ENCODE assay signal across 18 cellular contexts in the genomic region with DNA sequence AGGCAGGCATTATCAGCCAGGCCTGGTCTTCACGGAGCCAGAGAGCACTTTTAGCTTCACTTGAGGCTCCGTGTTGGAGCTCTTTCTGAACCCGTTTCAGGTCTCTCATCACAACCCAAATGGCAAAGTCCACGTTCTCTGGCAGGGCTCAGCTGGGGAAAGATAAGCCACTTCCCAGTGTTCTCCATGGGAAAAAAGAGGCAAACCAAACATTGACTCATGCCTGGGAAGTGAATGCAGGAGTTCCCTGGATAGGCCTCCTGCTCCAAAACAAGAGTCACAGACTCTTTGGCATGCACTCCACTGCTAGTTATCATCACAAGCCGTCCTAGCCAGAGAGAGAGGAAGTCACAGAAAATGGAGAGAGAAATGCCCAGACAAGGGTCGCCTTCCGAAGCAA. TPM values are rescaled to one million over a fixed set of nuclear protein-coding genes. Genes with fewer than 3 reads are reported as not detected.
DNase-seq lines count a peak whose midpoint lies in the region; TF ChIP-seq lines count a peak whose summit lies in the region.
"Had no signal": no experiment of that assay in that cellular context is flagged by ENCODE, and none has a peak within 500 bp of the region (broad histone marks: within the 10 kb centered on the region; RNA-seq: fewer than 3 reads in every experiment).

No MANE protein-coding gene starts in this region.

- no peak for TF ChIP-seq POLR2A in esophagus muscularis mucosa (IDR thresholded peaks at IDR 0.05; ENCODE audit: low read depth)

- H3K9me3 Mint-ChIP-seq in endodermal cell: no peaks in the 10 kb centered on the region
- H3K9me3 Mint-ChIP-seq: H9 had no signal

- no peaks in the 10 kb centered on the region for H3K79me2 ChIP-seq in hepatocyte
- no peaks in the 10 kb centered on the region for H3K79me2 ChIP-seq in osteoblast (ENCODE audit: insufficient read depth, low read length)

- TF ChIP-seq CTCF in endodermal cell (conservative IDR thresholded peaks at IDR 0.05): no peak
- TF ChIP-seq CTCF in hepatocyte (IDR thresholded peaks at IDR 0.05; ENCODE audit: poor library complexity): no peak
- TF ChIP-seq CTCF in osteoblast (IDR thresholded peaks at IDR 0.05; ENCODE audit: extremely low read depth, low read depth, low read length): no peak
- TF ChIP-seq CTCF in WERI-Rb-1 (IDR thresholded peaks at IDR 0.05; ENCODE audit: low read depth, low read length): no peak
- no peak for TF ChIP-seq CTCF in esophagus muscularis mucosa (IDR thresholded peaks at IDR 0.05)

- no peak overlapping the region for H3K4me3 ChIP-seq in endodermal cell (ENCODE audit: low read length)
- no peak overlapping the region for H3K4me3 ChIP-seq in hepatocyte
- H3K4me3 ChIP-seq in osteoblast (ENCODE audit: insufficient read depth, low read length): no peak overlapping the region
- H3K4me3 ChIP-seq in WERI-Rb-1 (ENCODE audit: low read depth, low read length): no peak overlapping the region
- H3K4me3 ChIP-seq in esophagus muscularis mucosa: no peak overlapping the region

- H3K27me3 Mint-ChIP-seq in endodermal cell (ENCODE audit: insufficient read depth): no peaks in the 10 kb centered on the region
- H3K27me3 Mint-ChIP-seq: CD4-positive, alpha-beta memory T cell had no signal

- H3K4me1 ChIP-seq in endodermal cell (ENCODE audit: control insufficient read depth, insufficient read depth, low read length) (no peaks in the 10 kb centered on the region), hepatocyte (ENCODE audit: insufficient read depth) (peaks cover 18% of the 10 kb centered on the region), osteoblast (ENCODE audit: insufficient read depth, low read length) (no peaks in the 10 kb centered on the region), esophagus muscularis mucosa (peaks cover 0 to 15% (median 1%) of the 10 kb centered on the region in 4 donors)

- H3K36me3 ChIP-seq in endodermal cell (ENCODE audit: control insufficient read depth, insufficient read depth, low read length) (no peaks in the 10 kb centered on the region), hepatocyte (replicated peaks; ENCODE audit: insufficient read depth, low read depth) (no peaks in the 10 kb centered on the region), osteoblast (ENCODE audit: insufficient read depth, low read length) (no peaks in the 10 kb centered on the region), WERI-Rb-1 (no peaks in the 10 kb centered on the region), esophagus muscularis mucosa (no peaks in the 10 kb centered on the region)

- H3K9ac ChIP-seq in endodermal cell (ENCODE audit: extremely low read depth, low read length, poor library complexity, severe bottlenecking): no peak overlapping the region

- no peak for TF ChIP-seq EP300 in esophagus muscularis mucosa (IDR thresholded peaks at IDR 0.05)

- no peak overlapping the region for H3K4me3 Mint-ChIP-seq in endodermal cell
- H3K4me3 Mint-ChIP-seq: CD4-positive, alpha-beta memory T cell; H9 had no signal

- H3K27ac Mint-ChIP-seq in endodermal cell: peak overlapping the region; percentile 9
- H3K27ac Mint-ChIP-seq: CD4-positive, alpha-beta memory T cell had no signal

- no peaks in the 10 kb centered on the region for H4K20me1 ChIP-seq in hepatocyte (ENCODE audit: insufficient read depth, poor library complexity, severe bottlenecking)
- no peaks in the 10 kb centered on the region for H4K20me1 ChIP-seq in osteoblast (ENCODE audit: insufficient read depth, low read length)

- H2AFZ ChIP-seq in hepatocyte: no peak overlapping the region
- H2AFZ ChIP-seq in osteoblast (ENCODE audit: low read length): no peak overlapping the region

- intact Hi-C loops in esophagus muscularis mucosa (cut with DNase I): no loop called here

- no peaks in the 10 kb centered on the region for H3K9me3 ChIP-seq in endodermal cell (ENCODE audit: control insufficient read depth, low read length)
- no peaks in the 10 kb centered on the region for H3K9me3 ChIP-seq in hepatocyte (ENCODE audit: low read depth)
- no peaks in the 10 kb centered on the region for H3K9me3 ChIP-seq in osteoblast (ENCODE audit: low read depth, low read length)
- H3K9me3 ChIP-seq in WERI-Rb-1 (ENCODE audit: severe bottlenecking): no peaks in the 10 kb centered on the region
- H3K9me3 ChIP-seq in esophagus muscularis mucosa: no peaks in the 10 kb centered on the region

- peaks cover 11% of the 10 kb centered on the region for H3K4me1 Mint-ChIP-seq in endodermal cell
- H3K4me1 Mint-ChIP-seq: CD4-positive, alpha-beta memory T cell had no signal

- DNase-seq in HT1080 (ENCODE audit: low read depth) (peak; percentile 28), endodermal cell (no peak), hepatocyte (ENCODE audit: low spot score) (peak; percentile 73), osteoblast (ENCODE audit: insufficient read length, low spot score, missing footprints) (peak; percentile 71), NCI-H2081 treated with DMSO at 0.1 percent for 48 hours (lab: John Stamatoyannopoulos, UW) (no peak), WERI-Rb-1 (no peak), esophagus muscularis mucosa (ENCODE audit: extremely low spot score) (no peak), kidney tubule cell (ENCODE audit: low spot score) (no peak)
- DNase-seq: AML-193; CD4-positive, alpha-beta memory T cell; H9; IMR-90; Kasumi-1; MV-4-11; NCI-H1417 treated with DMSO at 0.1 percent for 48 hours; NCI-H2029 treated with DMSO at 0.1 percent for 48 hours; NCI-H510A treated with DMSO at 0.1 percent for 48 hours; SHP77 had no signal

- no peaks in the 10 kb centered on the region for H3K36me3 Mint-ChIP-seq in endodermal cell (ENCODE audit: low read depth)
- H3K36me3 Mint-ChIP-seq: CD4-positive, alpha-beta memory T cell had no signal

- H3K27ac ChIP-seq in endodermal cell (ENCODE audit: low read depth, low read length) (no peak overlapping the region), hepatocyte (peak overlapping the region; percentile 91), osteoblast (ENCODE audit: low read depth, low read length) (no peak overlapping the region), WERI-Rb-1 (no peak overlapping the region), esophagus muscularis mucosa (replicated peaks in 1 of 4) (no peak overlapping the region)

- H3K4me2 ChIP-seq in hepatocyte (no peak overlapping the region), osteoblast (ENCODE audit: insufficient read depth, low read length) (no peak overlapping the region)

- no peaks in the 10 kb centered on the region for H3K27me3 ChIP-seq in endodermal cell (ENCODE audit: control insufficient read depth, insufficient read depth, low read length, poor library complexity, severe bottlenecking)
- H3K27me3 ChIP-seq in hepatocyte: no peaks in the 10 kb centered on the region
- H3K27me3 ChIP-seq in osteoblast (ENCODE audit: insufficient read depth, low read length): no peaks in the 10 kb centered on the region
- no peaks in the 10 kb centered on the region for H3K27me3 ChIP-seq in WERI-Rb-1 (ENCODE audit: insufficient read depth, low read depth, severe bottlenecking)
- peaks cover 0 to 4% (median 0%) of the 10 kb centered on the region in 4 donors for H3K27me3 ChIP-seq in esophagus muscularis mucosa

- 84% methylated on average over 7 of the region's 7 CpGs for WGBS in endodermal cell (ENCODE audit: insufficient coverage in 1 of 2, insufficient read length in 1 of 2), 2 experiments
- 60% methylated on average over 7 of the region's 7 CpGs for WGBS in hepatocyte (ENCODE audit: low lambda C conversion rate, missing lambda C conversion rate)
- 68% methylated on average over 7 of the region's 7 CpGs for WGBS in esophagus muscularis mucosa

- H3K9me2 ChIP-seq in hepatocyte (replicated peaks; ENCODE audit: insufficient read depth): no peaks in the 10 kb centered on the region

RNA-seq across cellular contexts. Expression of a gene that starts 11.6 kb away (rescaled TPM):
- total RNA-seq in HT1080 (2014; rRNA removed; shearing (Covaris generic)): 0.03 and 0.13 TPM in 2 replicates
- polyA plus RNA-seq in HT1080 (2015; cell fraction: cytosol; rRNA removed): 0.06 and 0.08 TPM in 2 replicates
- polyA plus RNA-seq in HT1080 (2015; cell fraction: nucleus; rRNA removed): 0.04 and 0.08 TPM in 2 replicates
- total RNA-seq in endodermal cell: under 1 TPM; 0.49 to 0.86 TPM
- 2.0 TPM for polyA plus RNA-seq in endodermal cell (2013, experiment 1 of 2)
- polyA plus RNA-seq in endodermal cell (2013, experiment 2 of 2): 3.3 TPM
- total RNA-seq in hepatocyte: 0.37 and 0.76 TPM in 2 replicates
- 0.98 TPM in 1 of 2 replicates, not detected in the other for polyA plus RNA-seq in hepatocyte
- total RNA-seq in osteoblast: 0.36 and 5.9 TPM in 2 replicates
- total RNA-seq in esophagus muscularis mucosa: under 1 TPM; 0.06 to 0.83 (median 0.24) TPM
- total RNA-seq: CD4-positive, alpha-beta memory T cell had no signal
- polyA plus RNA-seq: CD4-positive, alpha-beta memory T cell had no signal

Comparison
In these comparisons a context has a peak if more than half of its experiments do, and no peak if none do; other contexts are left out.
1. DNase-seq: peak in HT1080 (single experiment), hepatocyte (single experiment) and osteoblast (single experiment); none in endodermal cell (single experiment), NCI-H2081 treated with DMSO at 0.1 percent for 48 hours (single experiment), WERI-Rb-1 (single experiment), esophagus muscularis mucosa (single experiment) and kidney tubule cell (single experiment).